9 cellular contexts compared by ENCODE assay signal in the genomic region with DNA sequence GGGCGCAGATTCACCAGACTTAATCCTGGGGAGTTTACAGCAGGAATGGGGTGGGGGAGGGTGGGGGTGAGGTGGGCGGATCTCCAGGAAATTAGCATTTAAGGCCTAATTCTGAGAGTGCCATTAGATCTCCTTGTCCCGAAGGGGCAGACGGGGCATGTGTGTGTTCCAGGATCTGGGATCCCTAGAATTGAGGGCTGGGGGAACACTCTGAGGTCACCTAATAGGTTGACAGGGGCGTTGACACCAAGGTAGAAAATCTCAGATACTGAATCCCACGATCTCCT. TPM values are rescaled to one million over a fixed set of nuclear protein-coding genes. Genes with fewer than 3 reads are reported as not detected.
A peak's percentile ranks its signal among the peaks of the same experiment; 100 is the strongest.
DNase-seq lines count a peak whose midpoint lies in the region; ATAC-seq and TF ChIP-seq lines count a peak whose summit lies in the region.
"Had no signal": no experiment of that assay in that cellular context is flagged by ENCODE, and none has a peak within 500 bp of the region (broad histone marks: within the 10 kb centered on the region; RNA-seq: fewer than 3 reads in every experiment).

No MANE protein-coding gene starts in this region.

- H3K27me3 Mint-ChIP-seq in activated naive CD4-positive, alpha-beta T cell treated with anti-CD3 and anti-CD28 coated beads, Interleukin-2, amount 10 ng/mL, durations not matched to agents 7 days and 5 days: peaks cover 10% of the 10 kb centered on the region

- CTCF ChIA-PET in activated naive CD4-positive, alpha-beta T cell treated with anti-CD3 and anti-CD28 coated beads, Interleukin-2, amount 10 ng/mL, durations not matched to agents 7 days and 5 days (lab: Charles Lee): interaction anchor here (1.5 to 2.4 kb wide), 2 partner anchors 15 to 16 kb away, joined by 5 to 7 read pairs; a partner anchor contains a TSS

- H3K18ac ChIP-seq in mesenchymal stem cell (ENCODE audit: low read depth in 1 of 2, low read length in 2 of 2): peak overlapping the region in 1 of 2 experiments; percentile 81

- no peak for TF ChIP-seq POLR2A in body of pancreas (IDR thresholded peaks at IDR 0.05)

- H3K27ac ChIP-seq in body of pancreas: peak overlapping the region; percentile 72 to 90 (median 78)
- peak overlapping the region; percentile 63 for H3K27ac ChIP-seq in mesenchymal stem cell (ENCODE audit: low read length, poor library complexity, severe bottlenecking)
- H3K27ac ChIP-seq in tibial artery: peak overlapping the region; percentile 51 to 68

- H2AK5ac ChIP-seq in mesenchymal stem cell (ENCODE audit: low read length, severe bottlenecking): peak overlapping the region; percentile 5

- no peaks in the 10 kb centered on the region for H3K36me3 ChIP-seq in body of pancreas (replicated peaks in 1 of 2; ENCODE audit: insufficient read depth in 1 of 2, low read depth in 2 of 2)
- no peaks in the 10 kb centered on the region for H3K36me3 ChIP-seq in mesenchymal stem cell (ENCODE audit: control insufficient read depth in 1 of 2, insufficient read depth in 2 of 2, low read depth in 1 of 2, low read length in 2 of 2)
- H3K36me3 ChIP-seq in tibial artery: no peaks in the 10 kb centered on the region

- H3K4me3 Mint-ChIP-seq in activated naive CD4-positive, alpha-beta T cell treated with anti-CD3 and anti-CD28 coated beads, Interleukin-2, amount 10 ng/mL, durations not matched to agents 7 days and 5 days: peak overlapping the region; percentile 69

- no peak overlapping the region for H3K23ac ChIP-seq in mesenchymal stem cell (ENCODE audit: low read length in 2 of 2)

- intact Hi-C loops in body of pancreas (cut with DNase I) (no loop called here), tibial artery (cut with DNase I; ENCODE audit: low total_unique reads) (no loop called here)

- H3K14ac ChIP-seq in mesenchymal stem cell (ENCODE audit: low read length in 2 of 2): no peak overlapping the region

- H3K4me2 ChIP-seq in mesenchymal stem cell (ENCODE audit: low read length, poor library complexity, severe bottlenecking): peak overlapping the region; percentile 16

- no peaks in the 10 kb centered on the region for H3K27me3 ChIP-seq in body of pancreas
- no peaks in the 10 kb centered on the region for H3K27me3 ChIP-seq in mesenchymal stem cell (ENCODE audit: control insufficient read depth in 1 of 2, insufficient read depth in 1 of 2, low read length in 2 of 2)
- no peaks in the 10 kb centered on the region for H3K27me3 ChIP-seq in tibial artery

- peak overlapping the region; percentile 82 for H4K91ac ChIP-seq in mesenchymal stem cell (ENCODE audit: low read length)

- no peaks in the 10 kb centered on the region for H3K9me3 Mint-ChIP-seq in activated naive CD4-positive, alpha-beta T cell treated with anti-CD3 and anti-CD28 coated beads, Interleukin-2, amount 10 ng/mL, durations not matched to agents 7 days and 5 days

- peaks cover 20% of the 10 kb centered on the region for H3K4me1 Mint-ChIP-seq in activated naive CD4-positive, alpha-beta T cell treated with anti-CD3 and anti-CD28 coated beads, Interleukin-2, amount 10 ng/mL, durations not matched to agents 7 days and 5 days

- 44 to 60% methylated on average over 4 to 6 of the region's 6 CpGs for WGBS in body of pancreas, 2 donors
- WGBS in mesenchymal stem cell: 2% methylated on average over 5 of the region's 6 CpGs

- H3K9me3 ChIP-seq in body of pancreas (no peaks in the 10 kb centered on the region), mesenchymal stem cell (ENCODE audit: control insufficient read depth, low read length) (no peaks in the 10 kb centered on the region), tibial artery (no peaks in the 10 kb centered on the region)

- ATAC-seq in body of pancreas: no peak

- H3K4me1 ChIP-seq in body of pancreas (peaks cover 32% of the 10 kb centered on the region), mesenchymal stem cell (ENCODE audit: control insufficient read depth, insufficient read depth, low read depth, low read length) (peaks cover 14% of the 10 kb centered on the region), tibial artery (peaks cover 0 to 10% (median 3%) of the 10 kb centered on the region in 4 donors)

- peak overlapping the region; percentile 99 for H4K8ac ChIP-seq in mesenchymal stem cell (ENCODE audit: low read length)

- peak overlapping the region; percentile 21 to 76 for H3K4ac ChIP-seq in mesenchymal stem cell (ENCODE audit: low read depth in 1 of 2, low read length in 2 of 2)

- H2BK5ac ChIP-seq in mesenchymal stem cell (ENCODE audit: low read depth, low read length, poor library complexity, severe bottlenecking): no peak overlapping the region

- no peaks in the 10 kb centered on the region for H3K79me1 ChIP-seq in mesenchymal stem cell (replicated peaks; ENCODE audit: low read length, poor library complexity, severe bottlenecking)

- H3K4me3 ChIP-seq in body of pancreas (peak overlapping the region in 1 of 2 donors; percentile 17), mesenchymal stem cell (ENCODE audit: insufficient read depth in 1 of 2, low read depth in 1 of 2, low read length in 2 of 2) (peak overlapping the region in 1 of 2 experiments; percentile 77), tibial artery (peak overlapping the region; percentile 40 to 52)

- no peaks in the 10 kb centered on the region for H3K36me3 Mint-ChIP-seq in activated naive CD4-positive, alpha-beta T cell treated with anti-CD3 and anti-CD28 coated beads, Interleukin-2, amount 10 ng/mL, durations not matched to agents 7 days and 5 days

- H2AFZ ChIP-seq in mesenchymal stem cell (ENCODE audit: low read depth, low read length): peak overlapping the region; percentile 0

- peak overlapping the region; percentile 1 for H2BK120ac ChIP-seq in mesenchymal stem cell (ENCODE audit: low read depth, low read length)

- no peak for DNase-seq in activated naive CD4-positive, alpha-beta T cell treated with anti-CD3 and anti-CD28 coated beads, Interleukin-2, amount 10 ng/mL, durations not matched to agents 7 days and 5 days
- no peak for DNase-seq in activated naive CD4-positive, alpha-beta T cell treated with Interleukin-2 at 50 U/mL for 16 hours
- DNase-seq in body of pancreas: no peak
- no peak for DNase-seq in mesenchymal stem cell
- no peak for DNase-seq in tibial artery
- DNase-seq in DMS79 (lab: John Stamatoyannopoulos, UW): no peak
- no peak for DNase-seq in mucosa of gallbladder (ENCODE audit: low spot score)
- DNase-seq in stimulated activated naive CD4-positive, alpha-beta T cell treated with Interleukin-2 at 50 U/mL for 16 hours (lab: John Stamatoyannopoulos, UW): no peak
- DNase-seq: DND-41 had no signal

- TF ChIP-seq CTCF in body of pancreas (IDR thresholded peaks at IDR 0.05): no peak
- no peak for TF ChIP-seq CTCF in tibial artery (IDR thresholded peaks at IDR 0.05)

- H2BK15ac ChIP-seq in mesenchymal stem cell (ENCODE audit: low read depth, poor library complexity, severe bottlenecking): no peak overlapping the region

- H3K9ac ChIP-seq in mesenchymal stem cell (ENCODE audit: low read length): peak overlapping the region; percentile 83

- H2BK12ac ChIP-seq in mesenchymal stem cell (ENCODE audit: low read length in 2 of 2): no peak overlapping the region

- H3K27ac Mint-ChIP-seq in activated naive CD4-positive, alpha-beta T cell treated with anti-CD3 and anti-CD28 coated beads, Interleukin-2, amount 10 ng/mL, durations not matched to agents 7 days and 5 days: peak overlapping the region; percentile 73

RNA-seq across cellular contexts. Expression of a gene that starts 9.4 kb away (rescaled TPM):
- total RNA-seq in body of pancreas: 10 to 100 TPM; 33.6 to 46.4 TPM
- 34.3 TPM for polyA plus RNA-seq in mesenchymal stem cell (2013, experiment 1 of 2)
- 34.3 TPM for polyA plus RNA-seq in mesenchymal stem cell (2013, experiment 2 of 2)
- total RNA-seq in mucosa of gallbladder: 165 TPM

RNA-seq across cellular contexts. Expression of a gene that starts 15.8 kb away (rescaled TPM):
- total RNA-seq in body of pancreas: 10 to 100 TPM; 12.7 to 38.9 TPM
- 17.9 TPM for polyA plus RNA-seq in mesenchymal stem cell (2013, experiment 1 of 2)
- polyA plus RNA-seq in mesenchymal stem cell (2013, experiment 2 of 2): 18.1 TPM
- total RNA-seq in mucosa of gallbladder: 76.1 TPM

RNA-seq across cellular contexts. Expression of a gene that starts 30.4 kb away (rescaled TPM):
- total RNA-seq in body of pancreas: 10 to 100 TPM; 34.9 to 43.6 TPM
- 61.5 TPM for polyA plus RNA-seq in mesenchymal stem cell (2013, experiment 1 of 2)
- polyA plus RNA-seq in mesenchymal stem cell (2013, experiment 2 of 2): 61.7 TPM
- 91.0 TPM for total RNA-seq in mucosa of gallbladder

RNA-seq across cellular contexts. Expression of a gene that starts 38.1 kb away (rescaled TPM):
- total RNA-seq in body of pancreas (10 to 100 TPM; 54.7 to 60.7 TPM), mucosa of gallbladder (150 TPM)
- polyA plus RNA-seq in mesenchymal stem cell (2013, experiment 1 of 2): 66.1 TPM
- polyA plus RNA-seq in mesenchymal stem cell (2013, experiment 2 of 2): 61.3 TPM

RNA-seq across cellular contexts. Expression of a gene that starts 52.8 kb away (rescaled TPM):
- total RNA-seq in body of pancreas (1 to 10 TPM; 6.2 to 7.9 TPM), mucosa of gallbladder (3.3 TPM)
- 1.4 TPM for polyA plus RNA-seq in mesenchymal stem cell (2013, experiment 1 of 2)
- polyA plus RNA-seq in mesenchymal stem cell (2013, experiment 2 of 2): 1.4 TPM
